8 cellular contexts compared by ENCODE assay signal in genomic region chrX:151082077-151082948, GRCh38.
DNase-seq lines count a peak whose midpoint lies in the region; ATAC-seq and TF ChIP-seq lines count a peak whose summit lies in the region.

No MANE protein-coding gene starts in this region.

- H3K36me3 ChIP-seq in lower lobe of right lung: no peaks in the 10 kb centered on the region

- no peak overlapping the region for H3K27ac ChIP-seq in lower lobe of right lung

- TF ChIP-seq CTCF in lower lobe of right lung (IDR thresholded peaks at IDR 0.05): peak; percentile 82

- DNase-seq in AG08395 (ENCODE audit: low spot score) (peak; percentile 66), NCI-H2227 (lab: John Stamatoyannopoulos, UW; ENCODE audit: unreplicated experiment) (peak; percentile 84), dermis microvascular lymphatic vessel endothelial cell (ENCODE audit: low read depth in 2 of 2) (peak; percentile 17 to 39), lower lobe of right lung (peak; percentile 76)
- peak; percentile 71 for DNase-seq in activated CD4-positive, alpha-beta T cell treated with anti-CD3 and anti-CD28 coated beads for 48 hours
- peak; percentile 20 for DNase-seq in stimulated activated CD8-positive, alpha-beta memory T cell treated with anti-CD3 and anti-CD28 coated beads, Interleukin-12 subunit alpha, Interleukin-12 subunit beta, amount 100 ng/mL, for 24 hours (ENCODE audit: extremely low read depth)

- intact Hi-C loops in lower lobe of right lung (cut with DNase I): loop anchor here (5.0 kb wide), 1 partner anchor 310 kb away; no protein-coding TSS in a partner anchor

- no peaks in the 10 kb centered on the region for H3K9me3 ChIP-seq in lower lobe of right lung

- H3K4me3 ChIP-seq in lower lobe of right lung: peak overlapping the region; percentile 6

- H3K27me3 ChIP-seq in lower lobe of right lung (ENCODE audit: low read depth): no peaks in the 10 kb centered on the region

- H3K4me1 ChIP-seq in lower lobe of right lung: no peaks in the 10 kb centered on the region

- ATAC-seq in GM18511 (IDR thresholded peaks at IDR 0.05; ENCODE audit: unreplicated experiment) (peak; percentile 89), HG03025 (IDR thresholded peaks at IDR 0.05; ENCODE audit: low FRiP score, unreplicated experiment) (peak; percentile 55), lower lobe of right lung (peak; percentile 93 to 98)

Comparison
In these comparisons a context has a peak if more than half of its experiments do, and no peak if none do; other contexts are left out.
1. DNase-seq: peak in every context shown above with its lines; median percentile 84 in NCI-H2227; 76 in lower lobe of right lung; 71 in activated CD4-positive, alpha-beta T cell treated with anti-CD3 and anti-CD28 coated beads for 48 hours; 66 in AG08395; 28 in dermis microvascular lymphatic vessel endothelial cell; 20 in stimulated activated CD8-positive, alpha-beta memory T cell treated with anti-CD3 and anti-CD28 coated beads, Interleukin-12 subunit alpha, Interleukin-12 subunit beta, amount 100 ng/mL, for 24 hours.